In the genomic region with DNA sequence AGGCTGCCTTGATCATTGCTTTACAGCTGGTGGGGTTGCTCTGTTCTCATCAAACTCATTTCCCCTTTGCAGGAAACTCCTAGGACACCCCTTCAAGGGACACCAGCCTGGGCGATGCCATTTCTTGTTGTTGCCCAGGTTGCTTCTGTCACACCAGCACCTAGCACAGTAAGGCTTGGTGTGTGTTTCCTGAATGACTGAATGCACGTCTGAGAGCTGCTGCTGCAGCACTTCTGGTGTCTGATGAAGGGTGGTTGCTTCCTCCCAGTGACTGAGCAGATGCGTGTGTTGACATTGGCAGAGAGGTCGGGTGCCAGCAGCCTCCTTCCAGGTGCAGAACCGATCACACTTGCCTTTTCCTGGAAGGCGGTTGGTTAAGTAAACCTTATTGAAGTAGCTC, we compare ENCODE assay signal across 14 cellular contexts.
A peak's percentile ranks its signal among the peaks of the same experiment; 100 is the strongest.
DNase-seq lines count a peak whose midpoint lies in the region; TF ChIP-seq lines count a peak whose summit lies in the region.
"Had no signal": no experiment of that assay in that cellular context is flagged by ENCODE, and none has a peak within 500 bp of the region (broad histone marks: within the 10 kb centered on the region; RNA-seq: fewer than 3 reads in every experiment).

No MANE protein-coding gene starts in this region.

- peaks cover 33% of the 10 kb centered on the region for H3K27me3 Mint-ChIP-seq in activated T-cell treated with anti-CD3 and anti-CD28 coated beads, Interleukin-2, amount 50 U/mL, for 24 hours

- H3K9me3 ChIP-seq in esophagus muscularis mucosa (no peaks in the 10 kb centered on the region), HAP-1 (no peaks in the 10 kb centered on the region)

- no peak overlapping the region for H3K27ac Mint-ChIP-seq in activated T-cell treated with anti-CD3 and anti-CD28 coated beads, Interleukin-2, amount 50 U/mL, for 24 hours
- H3K27ac Mint-ChIP-seq: activated CD8-positive, alpha-beta T cell treated with anti-CD3 and anti-CD28 coated beads for 36 hours had no signal

- H3K4me1 ChIP-seq in esophagus muscularis mucosa (peaks cover 0 to 31% (median 27%) of the 10 kb centered on the region in 4 donors), HAP-1 (peaks cover 2% of the 10 kb centered on the region; the same call in 1 of the 2 replicates)

- in situ Hi-C loops in Caki2 (cut with HindIII; ENCODE audit: low pct_unique_long_range_greater_than_20kb, low sequenced_read_pairs) = no loop called here
- in situ Hi-C loops in HAP-1 (cut with MboI; ENCODE audit: low sequenced_read_pairs) = no loop called here

- TF ChIP-seq CTCF in esophagus muscularis mucosa (IDR thresholded peaks at IDR 0.05) = no peak

- no peak overlapping the region for H3K4me3 Mint-ChIP-seq in activated T-cell treated with anti-CD3 and anti-CD28 coated beads, Interleukin-2, amount 50 U/mL, for 24 hours
- H3K4me3 Mint-ChIP-seq: activated CD8-positive, alpha-beta T cell treated with anti-CD3 and anti-CD28 coated beads for 36 hours had no signal

- H3K36me3 Mint-ChIP-seq in activated T-cell treated with anti-CD3 and anti-CD28 coated beads, Interleukin-2, amount 50 U/mL, for 24 hours (ENCODE audit: low read depth) = no peaks in the 10 kb centered on the region

- no peak overlapping the region for H3K27ac ChIP-seq in esophagus muscularis mucosa (replicated peaks in 1 of 4)
- H3K27ac ChIP-seq: brain microvascular endothelial cell, foreskin keratinocyte had no signal

- H3K4me3 ChIP-seq in esophagus muscularis mucosa (no peak overlapping the region), HAP-1 (no peak overlapping the region)

- intact Hi-C loops in esophagus muscularis mucosa (cut with DNase I) = loop anchor here (10.0 kb wide), 1 partner anchor 362 kb away; no protein-coding TSS in a partner anchor

- no peak for TF ChIP-seq POLR2A in esophagus muscularis mucosa (IDR thresholded peaks at IDR 0.05; ENCODE audit: low read depth)

- 69% methylated on average over 4 of the region's 6 CpGs for WGBS in esophagus muscularis mucosa

- peak; percentile 47 for DNase-seq in Caki2 (ENCODE audit: low read depth)
- peak; percentile 43 for DNase-seq in NCI-H128 (lab: John Stamatoyannopoulos, UW; ENCODE audit: unreplicated experiment)
- peak; percentile 97 for DNase-seq in NCI-H69 (lab: John Stamatoyannopoulos, UW)
- peak; percentile 77 for DNase-seq in esophagus muscularis mucosa (ENCODE audit: extremely low spot score)
- DNase-seq in hypothalamus (lab: John Stamatoyannopoulos, UW) = no peak
- DNase-seq in SKM-1 treated with dmso at 0.1 percent for 144 hours (lab: John Stamatoyannopoulos, UW; ENCODE audit: unreplicated experiment) = no peak
- DNase-seq in activated T-cell treated with anti-CD3 and anti-CD28 coated beads, Interleukin-2, amount 50 U/mL, for 24 hours = no peak
- no peak for DNase-seq in HAP-1 (ENCODE audit: low spot score in 2 of 2)
- DNase-seq: activated CD8-positive, alpha-beta T cell treated with anti-CD3 and anti-CD28 coated beads for 36 hours; activated gamma-delta T cell treated with Interleukin-2 at 50 U/mL for 16 hours; brain microvascular endothelial cell; effector CD4-positive, alpha-beta T cell; stimulated activated CD4-positive, alpha-beta T cell treated with anti-CD3 and anti-CD28 coated beads, Interleukin-15, amount 100 ng/mL, for 24 hours had no signal

- H3K4me1 Mint-ChIP-seq in activated T-cell treated with anti-CD3 and anti-CD28 coated beads, Interleukin-2, amount 50 U/mL, for 24 hours (ENCODE audit: low read depth) = no peaks in the 10 kb centered on the region

- no peak for TF ChIP-seq EP300 in esophagus muscularis mucosa (IDR thresholded peaks at IDR 0.05)

- no peaks in the 10 kb centered on the region for H3K27me3 ChIP-seq in esophagus muscularis mucosa
- peaks cover 8% of the 10 kb centered on the region for H3K27me3 ChIP-seq in HAP-1 (ENCODE audit: low read depth)
- H3K27me3 ChIP-seq: brain microvascular endothelial cell, foreskin keratinocyte had no signal

- H3K36me3 ChIP-seq in esophagus muscularis mucosa (no peaks in the 10 kb centered on the region), HAP-1 (replicated peaks) (no peaks in the 10 kb centered on the region)
- H3K36me3 ChIP-seq: brain microvascular endothelial cell had no signal

- no peaks in the 10 kb centered on the region for H3K9me3 Mint-ChIP-seq in activated T-cell treated with anti-CD3 and anti-CD28 coated beads, Interleukin-2, amount 50 U/mL, for 24 hours
- H3K9me3 Mint-ChIP-seq: activated CD8-positive, alpha-beta T cell treated with anti-CD3 and anti-CD28 coated beads for 36 hours had no signal

Comparison
In these comparisons a context has a peak if more than half of its experiments do, and no peak if none do; other contexts are left out.
1. DNase-seq: peak in Caki2 (single experiment), NCI-H128 (single experiment), NCI-H69 (single experiment) and esophagus muscularis mucosa (single experiment); none in hypothalamus (0 of 51), SKM-1 treated with dmso at 0.1 percent for 144 hours (single experiment), activated T-cell treated with anti-CD3 and anti-CD28 coated beads, Interleukin-2, amount 50 U/mL, for 24 hours (single experiment) and HAP-1 (0 of 2).